Comparison of ENCODE assay signal across 8 cellular contexts in the genomic region with DNA sequence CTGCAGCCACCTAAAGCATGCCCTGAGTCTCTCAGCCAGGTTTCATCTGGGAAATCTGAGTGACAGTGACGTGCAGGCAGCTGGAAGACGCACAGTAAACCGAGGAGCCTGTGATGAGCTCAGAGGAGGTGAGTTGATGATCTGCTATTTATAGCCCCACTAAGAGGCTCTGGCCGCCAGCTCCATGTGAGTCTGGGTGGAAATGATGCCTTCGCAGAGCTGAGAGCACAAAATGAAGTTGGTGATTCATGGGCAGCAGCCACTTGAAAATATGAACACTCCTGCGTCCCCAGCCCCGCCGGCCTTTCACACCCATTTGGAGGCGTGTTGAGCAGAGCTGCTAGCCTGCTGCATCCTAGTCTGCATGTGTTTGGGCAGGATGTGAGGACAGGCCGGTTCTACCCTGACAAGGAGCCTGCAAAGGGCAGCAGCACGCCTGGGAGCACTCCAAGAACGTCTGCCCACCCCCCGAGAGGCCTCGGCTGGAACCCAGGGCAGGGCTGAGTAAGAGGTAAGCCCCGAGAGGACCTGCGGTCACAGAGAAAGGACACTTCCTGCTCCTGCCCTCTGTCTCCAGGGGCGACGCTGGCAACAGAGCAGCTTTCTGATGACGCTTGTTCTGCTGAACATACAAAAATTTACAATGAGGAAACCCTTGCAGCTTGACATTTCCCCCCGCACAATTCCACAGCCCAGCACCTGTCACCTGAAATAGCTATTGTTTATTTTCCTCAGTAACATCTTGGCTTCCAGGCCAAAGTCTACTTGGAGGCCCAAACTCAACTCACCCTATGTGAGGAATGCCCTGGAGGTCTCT. TPM values are rescaled to one million over a fixed set of nuclear protein-coding genes. Genes with fewer than 3 reads are reported as not detected.
DNase-seq lines count a peak whose midpoint lies in the region; ATAC-seq, FAIRE-seq and TF ChIP-seq lines count a peak whose summit lies in the region.

No MANE protein-coding gene starts in this region.

- in situ Hi-C loops in GM12878 (cut with MboI) = no loop called here

- no peaks in the 10 kb centered on the region for H3K27me3 Mint-ChIP-seq in T-helper 1 cell treated with Interleukin-12 subunit alpha and Interleukin-12 subunit beta and Interleukin-4 antibody, amounts not matched to agents 30 μg/mL and 1 μg/mL, for 36 hours (ENCODE audit: low read depth)

- intact Hi-C loops in GM12878 (cut with micrococcal nuclease; ENCODE audit: unreplicated experiment) (no loop called here), kidney (cut with DNase I) (no loop called here)

- H3K4me1 ChIP-seq in GM12878 (ENCODE audit: control insufficient read depth, insufficient read depth, low read length) (peaks cover 18% of the 10 kb centered on the region), kidney (ENCODE audit: control insufficient read depth in 1 of 2, insufficient read depth in 1 of 2, low read depth in 1 of 2, low read length in 2 of 2) (peaks cover 27 to 30% of the 10 kb centered on the region in 2 donors)

- peak overlapping the region; percentile 24; the same call in 1 of the 2 replicates for H3K27ac ChIP-seq in GM12878 (ENCODE audit: control insufficient read depth, insufficient read depth)
- no peak overlapping the region for H3K27ac ChIP-seq in kidney (ENCODE audit: low read depth in 2 of 2, low read length in 2 of 2)

- TF ChIP-seq POLR2A in GM12878 (IDR thresholded peaks at IDR 0.05; ENCODE audit: low read depth, low read length) = no peak

- RAD21 ChIA-PET in GM12878 (lab: Charles Lee; ENCODE audit: unreplicated experiment) = interaction anchor here (0.7 to 2.1 kb wide), 15 partner anchors 11 to 119 kb away, joined by 3 to 18 read pairs (median 5); partner anchors contain the start of genes CDKN2AIPNL and JADE2

- H3K9ac ChIP-seq in GM12878 (ENCODE audit: control insufficient read depth, insufficient read depth, low read length) (no peak overlapping the region), kidney (ENCODE audit: low read length in 2 of 2) (no peak overlapping the region)

- H3K9me3 Mint-ChIP-seq in T-helper 1 cell treated with Interleukin-12 subunit alpha and Interleukin-12 subunit beta and Interleukin-4 antibody, amounts not matched to agents 30 μg/mL and 1 μg/mL, for 36 hours = no peaks in the 10 kb centered on the region

- FAIRE-seq in GM12878 (lab: Jason Lieb, UNC) = peak; percentile 96
- no peak for FAIRE-seq in kidney (lab: Jason Lieb, UNC)

- peaks cover 21% of the 10 kb centered on the region for H3K4me1 Mint-ChIP-seq in T-helper 1 cell treated with Interleukin-12 subunit alpha and Interleukin-12 subunit beta and Interleukin-4 antibody, amounts not matched to agents 30 μg/mL and 1 μg/mL, for 36 hours (ENCODE audit: low read depth)

- TF ChIP-seq CTCF in GM12878 (IDR thresholded peaks at IDR 0.05 in 2 of 3, conservative IDR thresholded peaks at IDR 0.05 in 1 of 3; ENCODE audit: control insufficient read depth in 2 of 3, extremely low read depth in 1 of 3, insufficient read depth in 1 of 3, low read depth in 3 of 3, low read length in 3 of 3) = no peak
- no peak for TF ChIP-seq CTCF in kidney (IDR thresholded peaks at IDR 0.05; ENCODE audit: borderline replicate concordance, extremely low read depth, insufficient read depth)

- WGBS in GM12878 (ENCODE audit: insufficient coverage, insufficient replicate concordance, low lambda C conversion rate, missing lambda C conversion rate) = 4% methylated on average over 20 of the region's 20 CpGs

- peak in 1 of 2 experiments; percentile 48; a peak in 1 of 4 replicates for TF ChIP-seq EP300 in GM12878 (IDR thresholded peaks at IDR 0.05; ENCODE audit: borderline replicate concordance in 1 of 2, control insufficient read depth in 1 of 2, low read depth in 2 of 2, low read length in 2 of 2)

- DNase-seq in DMS53 (lab: John Stamatoyannopoulos, UW) = peak; percentile 99
- peak; percentile 16 for DNase-seq in KG1 (lab: John Stamatoyannopoulos, UW)
- peak; percentile 46 for DNase-seq in GM12878 (ENCODE audit: low read depth, low spot score)
- DNase-seq in kidney = peak; percentile 93
- peak; percentile 7 to 8 for DNase-seq in stimulated activated CD4-positive, alpha-beta T cell treated with anti-CD3 and anti-CD28 coated beads, Interleukin-1b, Interleukin-23, amount 100 ng/mL, for 4 hours (ENCODE audit: low read depth in 2 of 2)
- no peak for DNase-seq in HuH-7.5 (ENCODE audit: low spot score)

- SMC1A ChIA-PET in GM12878 (lab: Charles Lee; ENCODE audit: uncharacterized antibody, unreplicated experiment) = interaction anchor here (0.7 to 2.2 kb wide), 12 partner anchors 9 to 118 kb away, joined by 3 to 18 read pairs (median 4); partner anchors contain the start of gene CDKN2AIPNL

- CTCF ChIA-PET in GM12878 (lab: Yijun Ruan, JAX) = interaction anchor here (0.7 to 1.7 kb wide), 9 partner anchors 9 to 319 kb away, joined by 3 to 10 read pairs (median 4); partner anchors contain the start of gene CDKN2AIPNL

- peak overlapping the region; percentile 86 for H2AFZ ChIP-seq in GM12878 (ENCODE audit: control insufficient read depth, low read depth, low read length)

- H3K36me3 Mint-ChIP-seq in T-helper 1 cell treated with Interleukin-12 subunit alpha and Interleukin-12 subunit beta and Interleukin-4 antibody, amounts not matched to agents 30 μg/mL and 1 μg/mL, for 36 hours (ENCODE audit: low read depth) = no peaks in the 10 kb centered on the region

- no peaks in the 10 kb centered on the region for H3K9me3 ChIP-seq in GM12878 (replicated peaks; ENCODE audit: control insufficient read depth, insufficient read depth, low read length)
- H3K9me3 ChIP-seq in kidney (ENCODE audit: control insufficient read depth in 1 of 2, low read length in 2 of 2) = no peaks in the 10 kb centered on the region

- no TSS peak for BruUV-seq in GM12878 (replicated peaks; lab: Mats Ljungman, UMichigan)

- H4K20me1 ChIP-seq in GM12878 (ENCODE audit: control insufficient read depth, insufficient read depth) = no peaks in the 10 kb centered on the region

- H3K27me3 ChIP-seq in GM12878 (replicated peaks in 1 of 2; ENCODE audit: control insufficient read depth in 2 of 2, insufficient read depth in 2 of 2, low read length in 1 of 2) = no peaks in the 10 kb centered on the region

- H3K4me3 Mint-ChIP-seq in T-helper 1 cell treated with Interleukin-12 subunit alpha and Interleukin-12 subunit beta and Interleukin-4 antibody, amounts not matched to agents 30 μg/mL and 1 μg/mL, for 36 hours = no peak overlapping the region

- H3K36me3 ChIP-seq in GM12878 (ENCODE audit: control insufficient read depth in 2 of 2, insufficient read depth in 2 of 2, low read length in 1 of 2) = no peaks in the 10 kb centered on the region
- H3K36me3 ChIP-seq in kidney (ENCODE audit: control insufficient read depth in 1 of 2, insufficient read depth in 2 of 2, low read length in 2 of 2) = no peaks in the 10 kb centered on the region

- H3K79me2 ChIP-seq in GM12878 (ENCODE audit: control insufficient read depth, insufficient read depth, low read length) = no peaks in the 10 kb centered on the region

- ATAC-seq in GM21529 (IDR thresholded peaks at IDR 0.05; ENCODE audit: unreplicated experiment) (peak; percentile 93), GM12878 (peak; percentile 96)

- peak overlapping the region; percentile 76 for H3K4me2 ChIP-seq in GM12878 (ENCODE audit: control insufficient read depth, insufficient read depth)

- TF ChIP-seq RAD21 in GM12878 (IDR thresholded peaks at IDR 0.05; ENCODE audit: insufficient read depth, low read depth, low read length) = no peak

- H3K27ac Mint-ChIP-seq in T-helper 1 cell treated with Interleukin-12 subunit alpha and Interleukin-12 subunit beta and Interleukin-4 antibody, amounts not matched to agents 30 μg/mL and 1 μg/mL, for 36 hours = peak overlapping the region; percentile 66

- POLR2A ChIA-PET in GM12878 (lab: Charles Lee) = interaction anchor here (0.8 to 1.7 kb wide), 10 partner anchors 10 to 458 kb away, joined by 3 to 16 read pairs (median 4); partner anchors contain the start of genes CDKN2AIPNL and JADE2

- H3K4me3 ChIP-seq in GM12878 (no peak overlapping the region), kidney (ENCODE audit: low read length in 2 of 2) (no peak overlapping the region)

TF ChIP-seq in GM12878, 131 proteins besides CTCF, POLR2A, EP300 and RAD21 (continues in another document):
- TF ChIP-seq CREB1 (IDR thresholded peaks at IDR 0.05; ENCODE audit: low read depth) (peak; percentile 86), SP1 (IDR thresholded peaks at IDR 0.05; ENCODE audit: low read depth, low read length) (peak; percentile 20), PAX5 (IDR thresholded peaks at IDR 0.05; ENCODE audit: borderline replicate concordance, low read depth, low read length) (0 out of 2 replicates have a peak, but pooled peaks have one; percentile 17), SIN3A (IDR thresholded peaks at IDR 0.05; ENCODE audit: low read depth, low read length) (peak; percentile 55; the same call in 1 of the 2 replicates), ZNF384 (IDR thresholded peaks at IDR 0.05; ENCODE audit: borderline replicate concordance, low read depth, low read length) (no peak), TCF12 (IDR thresholded peaks at IDR 0.05; ENCODE audit: low read depth, low read length) (0 out of 2 replicates have a peak, but pooled peaks have one; percentile 26)

RNA-seq across cellular contexts. Expression of gene CDKN2AIPNL, which starts 25.1 kb away (rescaled TPM):
- total RNA-seq in GM12878 (2013; cell fraction: nucleolus; rRNA removed) = 8.5 and 10.7 TPM in 2 replicates
- total RNA-seq in GM12878 (2014; rRNA removed) (57.8 and 62.2 TPM in 2 replicates), GM12878 (2014; rRNA removed; fragmentation: Illumina TruSeq; extraction: Trizol) (34.1 and 36.4 TPM in 2 replicates), GM12878 (2021) (34.8 and 36.7 TPM in 2 replicates), kidney (19.0 TPM)
- polyA plus RNA-seq in GM12878 (2011; ENCODE audit: low read depth) = 12.9 TPM
- polyA plus RNA-seq in GM12878 (2011; rRNA removed) (27.8 and 40.0 TPM in 2 replicates), GM12878 (2014; fragmentation: Illumina TruSeq; extraction: Trizol) (31.3 and 37.3 TPM in 2 replicates), GM12878 (2014; fragmentation: Nextera tagmentation; extraction: Ambion mirVana) (10 to 100 TPM; 23.5 to 29.9 TPM), GM12878 (2014; rRNA removed) (47.5 and 49.2 TPM in 2 replicates), GM12878 (2016; fragmentation: Nextera tagmentation; extraction: Ambion mirVana) (10 to 100 TPM; 63.5 to 72.0 TPM), kidney (ENCODE audit: insufficient read depth, low read depth, low replicate concordance) (38.2 TPM)
- polyA plus RNA-seq in GM12878 (2011; cell fraction: cytosol; rRNA removed) = 22.4 and 24.5 TPM in 2 replicates
- polyA plus RNA-seq in GM12878 (2011; cell fraction: nucleus; rRNA removed) = 6.1 and 6.5 TPM in 2 replicates
- 20.6 and 23.0 TPM in 2 replicates for polyA plus RNA-seq in GM12878 (2012)
- 8.9 and 9.1 TPM in 2 replicates for polyA minus RNA-seq in GM12878 (2011; rRNA and poly(A)+ RNA removed)
- 6.3 and 9.1 TPM in 2 replicates for polyA minus RNA-seq in GM12878 (2011; cell fraction: cytosol; rRNA and poly(A)+ RNA removed)
- 3.9 and 9.2 TPM in 2 replicates for polyA minus RNA-seq in GM12878 (2011; cell fraction: nucleus; rRNA and poly(A)+ RNA removed)
